ENCODE assay signal across 1 cellular context in genomic region chr13:32428581-32429072, GRCh38.
TF ChIP-seq lines count a peak whose summit lies in the region.

No MANE protein-coding gene starts in this region.

TF ChIP-seq in SK-N-SH, 30 proteins besides CTCF, POLR2A, EP300 and RAD21 (continued from another document):
- TF ChIP-seq REST (IDR thresholded peaks at IDR 0.05; ENCODE audit: low read depth, low read length) (no peak), MEF2A (IDR thresholded peaks at IDR 0.05; ENCODE audit: borderline replicate concordance, low read depth) (no peak), RCOR1 (IDR thresholded peaks at IDR 0.05; ENCODE audit: low read length) (no peak), FOXJ3 (CRISPR knock-in tag; IDR thresholded peaks at IDR 0.05) (no peak), NFIC (IDR thresholded peaks at IDR 0.05; ENCODE audit: borderline replicate concordance) (no peak), FOXM1 (IDR thresholded peaks at IDR 0.05; ENCODE audit: low read depth) (no peak), MXI1 (IDR thresholded peaks at IDR 0.05; ENCODE audit: low read depth, low read length) (no peak), JUND (IDR thresholded peaks at IDR 0.05) (no peak)
